25 cellular contexts compared by ENCODE assay signal in the genomic region with DNA sequence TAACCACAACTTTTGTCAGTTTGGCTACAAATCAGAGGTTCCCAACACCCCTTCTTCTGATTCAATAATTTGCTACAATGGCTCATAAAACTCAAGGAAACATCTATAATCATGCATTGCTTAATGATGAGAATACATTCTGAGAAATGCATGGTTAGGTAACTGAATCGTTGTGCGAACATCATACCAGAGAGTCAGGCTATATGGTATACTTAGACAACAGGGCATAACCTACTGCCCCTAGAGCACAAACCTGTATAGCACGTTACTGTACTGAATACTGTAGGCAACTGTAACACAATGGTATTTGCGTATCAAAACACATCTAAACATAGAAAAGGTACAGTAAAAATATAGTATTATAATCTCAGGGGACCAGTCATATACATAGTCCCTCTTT. TPM values are rescaled to one million over a fixed set of nuclear protein-coding genes. Genes with fewer than 3 reads are reported as not detected.
A peak's percentile ranks its signal among the peaks of the same experiment; 100 is the strongest.
DNase-seq lines count a peak whose midpoint lies in the region; ATAC-seq and TF ChIP-seq lines count a peak whose summit lies in the region.
"Had no signal": no experiment of that assay in that cellular context is flagged by ENCODE, and none has a peak within 500 bp of the region (broad histone marks: within the 10 kb centered on the region; RNA-seq: fewer than 3 reads in every experiment).

No MANE protein-coding gene starts in this region.

- no peak overlapping the region for H3K27ac ChIP-seq in DND-41 (ENCODE audit: low read length)
- H3K27ac ChIP-seq in GM23338 (ENCODE audit: low read depth): no peak overlapping the region
- no peak overlapping the region for H3K27ac ChIP-seq in endodermal cell (ENCODE audit: low read depth, low read length)
- H3K27ac ChIP-seq: A549; BLaER1 treated with 17β-estradiol and CSF1 and Interleukin-3, amounts not matched to agents 10 nM and 100 nM had no signal

- peaks cover 2% of the 10 kb centered on the region for H3K27me3 Mint-ChIP-seq in GM23338 (ENCODE audit: insufficient read depth, low read depth, poor library complexity)
- H3K27me3 Mint-ChIP-seq in endodermal cell (ENCODE audit: insufficient read depth): no peaks in the 10 kb centered on the region
- no peaks in the 10 kb centered on the region for H3K27me3 Mint-ChIP-seq in stimulated activated naive CD8-positive, alpha-beta T cell treated with anti-CD3 and anti-CD28 coated beads, Interleukin-15, amount 100 ng/mL, for 72 hours
- H3K27me3 Mint-ChIP-seq: CD4-positive, alpha-beta memory T cell had no signal

- ATAC-seq in DND-41 (ENCODE audit: insufficient read depth, low read depth): 0 out of 3 replicates have a peak, but pooled peaks have one; percentile 50
- ATAC-seq in GM23338: peak; percentile 61
- no peak for ATAC-seq in HG03342 (IDR thresholded peaks at IDR 0.05; ENCODE audit: unreplicated experiment)
- ATAC-seq in left colon: no peak
- ATAC-seq in stimulated activated naive CD8-positive, alpha-beta T cell treated with anti-CD3 and anti-CD28 coated beads, Interleukin-15, amount 100 ng/mL, for 72 hours: no peak

- peaks cover 4% of the 10 kb centered on the region; the same call in 1 of the 3 replicates for H3K9me3 Mint-ChIP-seq in GM23338
- H3K9me3 Mint-ChIP-seq in endodermal cell: peaks cover 4% of the 10 kb centered on the region
- H3K9me3 Mint-ChIP-seq in stimulated activated naive CD8-positive, alpha-beta T cell treated with anti-CD3 and anti-CD28 coated beads, Interleukin-15, amount 100 ng/mL, for 72 hours: no peaks in the 10 kb centered on the region

- H3K4me3 Mint-ChIP-seq in GM23338: no peak overlapping the region
- H3K4me3 Mint-ChIP-seq in endodermal cell: no peak overlapping the region
- H3K4me3 Mint-ChIP-seq in stimulated activated naive CD8-positive, alpha-beta T cell treated with anti-CD3 and anti-CD28 coated beads, Interleukin-15, amount 100 ng/mL, for 72 hours: no peak overlapping the region
- H3K4me3 Mint-ChIP-seq: CD4-positive, alpha-beta memory T cell had no signal

- intact Hi-C loops in left colon (cut with DNase I, micrococcal nuclease): no loop called here

- H3K9me3 ChIP-seq in DND-41 (ENCODE audit: insufficient read depth, low read length, severe bottlenecking) (no peaks in the 10 kb centered on the region), endodermal cell (ENCODE audit: control insufficient read depth, low read length) (peaks cover 11% of the 10 kb centered on the region)
- H3K9me3 ChIP-seq: A549 had no signal

- H3K36me3 ChIP-seq in DND-41 (ENCODE audit: insufficient read depth, low read length): no peaks in the 10 kb centered on the region
- no peaks in the 10 kb centered on the region; the same call in 1 of the 2 replicates for H3K36me3 ChIP-seq in GM23338 (ENCODE audit: insufficient read depth)
- H3K36me3 ChIP-seq in endodermal cell (ENCODE audit: control insufficient read depth, insufficient read depth, low read length): peaks cover 13% of the 10 kb centered on the region

- H3K4me3 ChIP-seq in DND-41 (ENCODE audit: low read depth in 1 of 2, low read length in 2 of 2) (no peak overlapping the region), GM23338 (no peak overlapping the region), endodermal cell (ENCODE audit: low read length) (no peak overlapping the region)
- H3K4me3 ChIP-seq: A549; BLaER1 treated with 17β-estradiol and CSF1 and Interleukin-3, amounts not matched to agents 10 nM and 100 nM; MG63 had no signal

- H3K27ac Mint-ChIP-seq in GM23338 (no peak overlapping the region), endodermal cell (no peak overlapping the region)
- H3K27ac Mint-ChIP-seq in stimulated activated naive CD8-positive, alpha-beta T cell treated with anti-CD3 and anti-CD28 coated beads, Interleukin-15, amount 100 ng/mL, for 72 hours: no peak overlapping the region

- H3K9ac ChIP-seq in DND-41 (ENCODE audit: low read depth, low read length): no peak overlapping the region
- H3K9ac ChIP-seq in endodermal cell (ENCODE audit: extremely low read depth, low read length, poor library complexity, severe bottlenecking): no peak overlapping the region
- H3K9ac ChIP-seq: BLaER1 treated with 17β-estradiol and CSF1 and Interleukin-3, amounts not matched to agents 10 nM and 100 nM had no signal

- H3K27me3 ChIP-seq in DND-41 (ENCODE audit: insufficient read depth, low read length, poor library complexity) (no peaks in the 10 kb centered on the region), GM23338 (ENCODE audit: insufficient read depth) (no peaks in the 10 kb centered on the region), endodermal cell (ENCODE audit: control insufficient read depth, insufficient read depth, low read length, poor library complexity, severe bottlenecking) (no peaks in the 10 kb centered on the region)
- H3K27me3 ChIP-seq: BLaER1 treated with 17β-estradiol and CSF1 and Interleukin-3, amounts not matched to agents 10 nM and 100 nM; MG63 had no signal

- H2AFZ ChIP-seq in DND-41 (ENCODE audit: low read depth, low read length) (no peak overlapping the region), GM23338 (no peak overlapping the region)

- DNase-seq in DND-41: no peak
- DNase-seq in GM23338 (ENCODE audit: low spot score): no peak
- DNase-seq in RKO (ENCODE audit: low spot score): peak; percentile 7
- DNase-seq in endodermal cell: no peak
- no peak for DNase-seq in left colon
- no peak for DNase-seq in iPS-NIHi7 (ENCODE audit: extremely low spot score)
- no peak for DNase-seq in stimulated activated naive CD8-positive, alpha-beta T cell treated with anti-CD3 and anti-CD28 coated beads, Interleukin-15, amount 100 ng/mL, for 72 hours
- DNase-seq: AML-193; CD4-positive, alpha-beta memory T cell; COR-L47; EL; GDM1; GOT3; IMR-90; KG1; MG63; NCI-H2029; NCI-H446 treated with DMSO at 0.1 percent for 48 hours; NCI-H526; NCI-H82; SHP77 treated with DMSO at 0.1 percent for 48 hours; T-helper 1 cell had no signal

- 97% methylated on average over 4 of the region's 4 CpGs; no CpG with 5 or more reads in 1 of the 2 experiments for WGBS in endodermal cell (ENCODE audit: insufficient coverage in 1 of 2, insufficient read length in 1 of 2), 2 experiments

- no peaks in the 10 kb centered on the region for H3K9me2 ChIP-seq in GM23338 (ENCODE audit: insufficient read depth)

- H3F3A ChIP-seq in GM23338 (replicated peaks; ENCODE audit: low read depth): no peaks in the 10 kb centered on the region

- H3K4me1 Mint-ChIP-seq in GM23338 (peaks cover 27% of the 10 kb centered on the region), endodermal cell (no peaks in the 10 kb centered on the region)
- peaks cover 21% of the 10 kb centered on the region for H3K4me1 Mint-ChIP-seq in stimulated activated naive CD8-positive, alpha-beta T cell treated with anti-CD3 and anti-CD28 coated beads, Interleukin-15, amount 100 ng/mL, for 72 hours

- H3K4me2 ChIP-seq in DND-41 (ENCODE audit: insufficient read depth, low read length) (no peak overlapping the region), GM23338 (peak overlapping the region; percentile 59; the same call in 1 of the 2 replicates)
- H3K4me2 ChIP-seq: A549; BLaER1 treated with 17β-estradiol and CSF1 and Interleukin-3, amounts not matched to agents 10 nM and 100 nM had no signal

- H3K4me1 ChIP-seq in DND-41 (ENCODE audit: insufficient read depth, low read length) (peaks cover 7% of the 10 kb centered on the region), GM23338 (ENCODE audit: insufficient read depth) (peaks cover 43% of the 10 kb centered on the region), endodermal cell (ENCODE audit: control insufficient read depth, insufficient read depth, low read length) (no peaks in the 10 kb centered on the region)
- H3K4me1 ChIP-seq: A549 had no signal

- H4K20me1 ChIP-seq in DND-41 (ENCODE audit: insufficient read depth, low read length) (no peaks in the 10 kb centered on the region), GM23338 (replicated peaks; ENCODE audit: insufficient read depth) (peaks cover 26% of the 10 kb centered on the region)

- no peak for TF ChIP-seq CTCF in DND-41 (IDR thresholded peaks at IDR 0.05; ENCODE audit: borderline replicate concordance, extremely low read depth, low read length, poor library complexity, severe bottlenecking)
- TF ChIP-seq CTCF in GM23338 (conservative IDR thresholded peaks at IDR 0.05; ENCODE audit: low read depth in 2 of 2): peak in 1 of 2 experiments; percentile 25; a peak in 1 of 4 replicates
- peak; percentile 40 for TF ChIP-seq CTCF in endodermal cell (conservative IDR thresholded peaks at IDR 0.05)

- H3K36me3 Mint-ChIP-seq in GM23338 (ENCODE audit: low read depth): peaks cover 21% of the 10 kb centered on the region; the same call in 2 of the 3 replicates
- H3K36me3 Mint-ChIP-seq in endodermal cell (ENCODE audit: low read depth): peaks cover 15% of the 10 kb centered on the region

- H3K79me2 ChIP-seq in DND-41 (ENCODE audit: insufficient read depth, low read length) (peaks cover 24% of the 10 kb centered on the region), GM23338 (replicated peaks; ENCODE audit: insufficient read depth) (peaks cover 97% of the 10 kb centered on the region)

RNA-seq across cellular contexts. Expression of gene RNF38, which starts 31.0 kb away (rescaled TPM):
- total RNA-seq in GM23338 (2014; rRNA removed; shearing (Covaris generic)): 60.3 and 61.9 TPM in 2 replicates
- 13.7 and 15.6 TPM in 2 replicates for polyA plus RNA-seq in GM23338 (2016; fragmentation: Nextera tagmentation; extraction: Ambion mirVana)
- 10 to 100 TPM; 47.5 to 49.7 TPM for total RNA-seq in endodermal cell
- polyA plus RNA-seq in endodermal cell (2013, experiment 1 of 2): 51.3 TPM
- polyA plus RNA-seq in endodermal cell (2013, experiment 2 of 2): 43.0 TPM
- 10 to 100 TPM; 31.0 to 40.5 TPM for total RNA-seq in left colon

Comparison
In these comparisons a context has a peak if more than half of its experiments do, and no peak if none do; other contexts are left out.
1. ATAC-seq: peak in DND-41 (single experiment) and GM23338 (single experiment); none in HG03342 (single experiment), left colon (single experiment) and stimulated activated naive CD8-positive, alpha-beta T cell treated with anti-CD3 and anti-CD28 coated beads, Interleukin-15, amount 100 ng/mL, for 72 hours (single experiment).